ENCODE assay signal across 13 cellular contexts in the genomic region with DNA sequence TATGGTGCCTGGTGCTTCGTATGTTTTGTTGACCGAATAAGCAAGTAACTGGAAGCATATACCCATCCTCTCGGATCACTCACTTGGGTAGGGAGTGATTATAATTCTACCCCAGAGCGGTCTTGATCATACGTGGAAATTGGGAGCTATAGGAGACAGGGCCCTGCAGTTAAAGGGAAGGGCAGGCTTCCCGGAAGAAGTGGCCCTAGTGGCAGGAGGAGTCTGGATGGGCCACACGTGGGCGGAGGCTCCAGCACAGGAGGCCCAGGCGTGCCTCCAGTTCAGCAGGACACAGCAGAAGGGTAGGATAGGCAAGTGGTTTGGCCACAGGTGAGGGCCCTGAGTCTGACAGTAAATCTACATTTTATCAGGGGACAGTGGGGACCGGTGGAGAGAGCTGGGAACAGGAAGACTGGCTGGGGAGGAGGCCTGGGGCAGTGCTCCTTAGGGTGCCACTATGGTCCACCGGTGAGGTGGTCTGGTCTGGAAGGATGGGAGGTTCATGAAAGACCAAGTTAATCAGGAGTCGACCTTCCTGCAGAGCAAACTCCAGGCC. TPM values are rescaled to one million over a fixed set of nuclear protein-coding genes. Genes with fewer than 3 reads are reported as not detected.
DNase-seq lines count a peak whose midpoint lies in the region; ATAC-seq, FAIRE-seq and TF ChIP-seq lines count a peak whose summit lies in the region.
"Had no signal": no experiment of that assay in that cellular context is flagged by ENCODE, and none has a peak within 500 bp of the region (broad histone marks: within the 10 kb centered on the region; RNA-seq: fewer than 3 reads in every experiment).

No MANE protein-coding gene starts in this region.

- H3K27ac ChIP-seq in A549 = peak overlapping the region; percentile 96 to 98; a peak in 2 of 6 replicates
- H3K27ac ChIP-seq in H9 (ENCODE audit: insufficient read length, low read depth, low read length) = no peak overlapping the region
- no peak overlapping the region for H3K27ac ChIP-seq in neural progenitor cell
- H3K27ac ChIP-seq in upper lobe of right lung = no peak overlapping the region

- H3K4me1 ChIP-seq in A549 (peaks cover 16% of the 10 kb centered on the region), H9 (ENCODE audit: insufficient read depth, low read length) (peaks cover 2% of the 10 kb centered on the region; the same call in 1 of the 2 replicates), neural progenitor cell (peaks cover 5% of the 10 kb centered on the region), upper lobe of right lung (peaks cover 8% of the 10 kb centered on the region)

- no peak overlapping the region for H3T11ph ChIP-seq in H9 (ENCODE audit: low read length)

- no peak for TF ChIP-seq POLR2A in A549 (IDR thresholded peaks at IDR 0.05; ENCODE audit: low read length)

- no peak overlapping the region for H3K23ac ChIP-seq in H9 (ENCODE audit: insufficient read length, low read depth, low read length)

- peaks cover 26% of the 10 kb centered on the region for H3F3A ChIP-seq in neural progenitor cell (ENCODE audit: low read depth)

- H3K27me3 Mint-ChIP-seq in H9 (ENCODE audit: low read depth) (peaks cover 1% of the 10 kb centered on the region; the same call in 1 of the 2 replicates), neural progenitor cell (ENCODE audit: insufficient read depth, low read depth) (no peaks in the 10 kb centered on the region)
- H3K27me3 Mint-ChIP-seq in central memory CD8-positive, alpha-beta T cell = no peaks in the 10 kb centered on the region

- H3K36me3 ChIP-seq in neural progenitor cell (no peaks in the 10 kb centered on the region), upper lobe of right lung (no peaks in the 10 kb centered on the region)
- H3K36me3 ChIP-seq: cardiac muscle cell had no signal

- WGBS in A549 (ENCODE audit: missing lambda C conversion rate) = 94% methylated on average over 12 of the region's 12 CpGs
- no CpG with 5 or more reads among the region's 12 CpGs for WGBS in H9 (ENCODE audit: extremely low coverage, insufficient read length, low lambda C conversion rate)

- H3K79me1 ChIP-seq in H9 (ENCODE audit: insufficient read depth, low read depth, low read length, poor library complexity, severe bottlenecking) = no peaks in the 10 kb centered on the region

- H3K9me3 ChIP-seq in A549 (no peaks in the 10 kb centered on the region), H9 (ENCODE audit: control insufficient read depth, low read depth, low read length) (no peaks in the 10 kb centered on the region), neural progenitor cell (ENCODE audit: low read depth) (no peaks in the 10 kb centered on the region), upper lobe of right lung (no peaks in the 10 kb centered on the region)

- no peak for ATAC-seq in A549
- no peak for ATAC-seq in central memory CD8-positive, alpha-beta T cell (replicated peaks; ENCODE audit: extremely low read depth, poor library complexity, severe bottlenecking)
- no peak for ATAC-seq in upper lobe of right lung

- peak overlapping the region in 2 of 3 experiments; percentile 52 to 98; a peak in 3 of 7 replicates for H3K27ac Mint-ChIP-seq in H9
- H3K27ac Mint-ChIP-seq in central memory CD8-positive, alpha-beta T cell (ENCODE audit: low read depth) = no peak overlapping the region
- H3K27ac Mint-ChIP-seq in neural progenitor cell = peak overlapping the region; percentile 50

- H3K18ac ChIP-seq in H9 (ENCODE audit: insufficient read length, low read depth, low read length) = no peak overlapping the region

- H3K9ac ChIP-seq in H9 (ENCODE audit: extremely low read depth, insufficient read length, low read length) (no peak overlapping the region), neural progenitor cell (no peak overlapping the region)

- no peak for TF ChIP-seq EP300 in A549 (IDR thresholded peaks at IDR 0.05)

- no peak overlapping the region for H4K8ac ChIP-seq in H9 (replicated peaks; ENCODE audit: insufficient read length, low read depth, low read length)

- H3K4me2 ChIP-seq in A549 (no peak overlapping the region), H9 (ENCODE audit: insufficient read depth, insufficient read length, low read length) (no peak overlapping the region), neural progenitor cell (no peak overlapping the region)

- H3K27me3 ChIP-seq in H9 (ENCODE audit: insufficient read depth, low read length) (no peaks in the 10 kb centered on the region), neural progenitor cell (no peaks in the 10 kb centered on the region), upper lobe of right lung (no peaks in the 10 kb centered on the region)
- H3K27me3 ChIP-seq: cardiac muscle cell had no signal

- peaks cover 4% of the 10 kb centered on the region for H3K23me2 ChIP-seq in H9 (ENCODE audit: insufficient read length, low read depth, low read length, poor library complexity, severe bottlenecking)

- H3K56ac ChIP-seq in H9 (ENCODE audit: insufficient read length, low read depth, low read length) = no peak overlapping the region

- H2BK20ac ChIP-seq in H9 (ENCODE audit: low read depth, low read length, poor library complexity, severe bottlenecking) = no peak overlapping the region

- POLR2A ChIA-PET in A549 (lab: Yijun Ruan, JAX) = interaction anchor here (0.5 to 1.5 kb wide), 3 partner anchors 9 to 17 kb away, joined by 5 to 6 read pairs (median 5); no protein-coding TSS in a partner anchor

- no peak overlapping the region for H2BK120ac ChIP-seq in H9 (ENCODE audit: low read depth, low read length, poor library complexity, severe bottlenecking)

- H2AFZ ChIP-seq in H9 (ENCODE audit: low read length) (no peak overlapping the region), neural progenitor cell (replicated peaks) (no peak overlapping the region)

- DNase-seq in A549 (ENCODE audit: low read depth in 1 of 2, low spot score in 1 of 2) (no peak), H9 (no peak), neural progenitor cell (ENCODE audit: low spot score) (no peak), COLO829 (ENCODE audit: low spot score) (no peak), GM13977 (ENCODE audit: low spot score) (no peak), upper lobe of right lung (no peak)
- no peak for DNase-seq in central memory CD8-positive, alpha-beta T cell (ENCODE audit: low spot score in 2 of 2)
- no peak for DNase-seq in stimulated activated CD4-positive, alpha-beta T cell treated with anti-CD3 and anti-CD28 coated beads, Interleukin-15, amount 100 ng/mL, for 24 hours
- DNase-seq: activated CD8-positive, alpha-beta memory T cell treated with anti-CD3 and anti-CD28 coated beads for 24 hours; stimulated activated CD4-positive, alpha-beta T cell treated with anti-CD3 and anti-CD28 coated beads, Interleukin-12 subunit alpha, Interleukin-12 subunit beta, amount 100 ng/mL, for 4 hours; stimulated activated naive CD4-positive, alpha-beta T cell had no signal

- H3K9me3 Mint-ChIP-seq in H9 (no peaks in the 10 kb centered on the region), neural progenitor cell (no peaks in the 10 kb centered on the region)
- no peaks in the 10 kb centered on the region for H3K9me3 Mint-ChIP-seq in central memory CD8-positive, alpha-beta T cell

- intact Hi-C loops in upper lobe of right lung (cut with DNase I) = no loop called here

- H3K4me3 ChIP-seq in A549 (no peak overlapping the region), neural progenitor cell (no peak overlapping the region), upper lobe of right lung (no peak overlapping the region)
- H3K4me3 ChIP-seq: cardiac muscle cell had no signal

- no peak for TF ChIP-seq RAD21 in A549 (conservative IDR thresholded peaks at IDR 0.05 in 1 of 2, IDR thresholded peaks at IDR 0.05 in 1 of 2)

- CTCF ChIA-PET in A549 (lab: Yijun Ruan, JAX) = interaction anchor here (1.0 to 3.9 kb wide), 7 partner anchors 9 to 33 kb away, joined by 3 to 21 read pairs (median 6); no protein-coding TSS in a partner anchor

- H3K4me1 Mint-ChIP-seq in H9 (peaks cover 17 to 20% of the 10 kb centered on the region in 2 experiments), neural progenitor cell (peaks cover 14% of the 10 kb centered on the region)
- H3K4me1 Mint-ChIP-seq in central memory CD8-positive, alpha-beta T cell = peaks cover 21% of the 10 kb centered on the region

- no peak overlapping the region for H2BK12ac ChIP-seq in H9 (ENCODE audit: insufficient read length, low read depth, low read length)

- TF ChIP-seq CTCF in A549 (IDR thresholded peaks at IDR 0.05) = no peak
- no peak for TF ChIP-seq CTCF in H9 (conservative IDR thresholded peaks at IDR 0.05)
- no peak for TF ChIP-seq CTCF in neural progenitor cell (IDR thresholded peaks at IDR 0.05)
- no peak for TF ChIP-seq CTCF in GM13977 (IDR thresholded peaks at IDR 0.05; ENCODE audit: extremely low read depth, insufficient read depth, missing control alignments)
- TF ChIP-seq CTCF in upper lobe of right lung (IDR thresholded peaks at IDR 0.05) = no peak

- H3K79me2 ChIP-seq in H9 (ENCODE audit: insufficient read depth, low read length) = no peaks in the 10 kb centered on the region
- H3K79me2 ChIP-seq in neural progenitor cell (ENCODE audit: low read depth) = peaks cover 71% of the 10 kb centered on the region

- H2AK5ac ChIP-seq in H9 (ENCODE audit: insufficient read length, low read length) = no peak overlapping the region

- H3K14ac ChIP-seq in H9 (ENCODE audit: insufficient read depth, low read length) = no peak overlapping the region

- no peak for FAIRE-seq in A549 (lab: Jason Lieb, UNC)

- H2BK15ac ChIP-seq in H9 (ENCODE audit: low read depth, low read length) = no peak overlapping the region

- H4K91ac ChIP-seq in H9 (ENCODE audit: insufficient read length, low read depth, low read length) = no peak overlapping the region

- no peak overlapping the region for H4K5ac ChIP-seq in H9 (ENCODE audit: insufficient read length, low read depth, low read length)

- in situ Hi-C loops in GM13977 (cut with MboI; ENCODE audit: low pct_unique_long_range_greater_than_20kb, low sequenced_read_pairs, unreplicated experiment) = no loop called here

- no peak overlapping the region for H2BK5ac ChIP-seq in H9 (ENCODE audit: insufficient read length, low read length)

- H3K36me3 Mint-ChIP-seq in H9 (ENCODE audit: insufficient read depth in 1 of 3, low read depth in 3 of 3) (no peaks in the 10 kb centered on the region; a peak in 2 of 7 replicates), neural progenitor cell (no peaks in the 10 kb centered on the region)
- peaks cover 3% of the 10 kb centered on the region for H3K36me3 Mint-ChIP-seq in central memory CD8-positive, alpha-beta T cell (ENCODE audit: insufficient read depth)

- H4K20me1 ChIP-seq in H9 (ENCODE audit: control insufficient read depth, insufficient read depth, insufficient read length) = no peaks in the 10 kb centered on the region
- peaks cover 45% of the 10 kb centered on the region for H4K20me1 ChIP-seq in neural progenitor cell (ENCODE audit: low read depth)

- H3K4me3 Mint-ChIP-seq in H9 (peak overlapping the region; percentile 20 to 75; a peak in 2 of 5 replicates), neural progenitor cell (peak overlapping the region; percentile 79)
- peak overlapping the region; percentile 75 for H3K4me3 Mint-ChIP-seq in central memory CD8-positive, alpha-beta T cell

- no peak overlapping the region for H3K4ac ChIP-seq in H9 (ENCODE audit: low read depth, low read length)

RNA-seq across cellular contexts. Expression of gene YY1, which starts 23.5 kb away (rescaled TPM):
- polyA plus RNA-seq in A549 (2011; rRNA removed) = 61.6 and 65.8 TPM in 2 replicates
- polyA plus RNA-seq in A549 (2012; cell fraction: cytosol; rRNA removed) = 23.0 and 24.3 TPM in 2 replicates
- polyA plus RNA-seq in A549 (2012; cell fraction: nucleus; rRNA removed) = 22.9 and 23.5 TPM in 2 replicates
- 58.1 to 59.6 TPM (median 58.4 TPM) in 3 replicates for polyA plus RNA-seq in A549 (2017; fragmentation: RNase III; extraction: RNeasy Plus Mini Kit Qiagen cat#74134 plus additional on column Dnase treatment)
- polyA minus RNA-seq in A549 (2011; rRNA and poly(A)+ RNA removed) = 27.6 and 36.8 TPM in 2 replicates
- 103 and 106 TPM in 2 replicates for total RNA-seq in H9 (2021)
- total RNA-seq in neural progenitor cell (ENCODE audit: low replicate concordance) = 54.8 and 58.9 TPM in 2 replicates
- total RNA-seq in upper lobe of right lung = 69.4 TPM

RNA-seq across cellular contexts. Expression of gene DEGS2, which starts 56.0 kb away (rescaled TPM):
- polyA plus RNA-seq in A549 (2011; rRNA removed) (0.38 and 0.93 TPM in 2 replicates), A549 (2017; fragmentation: RNase III; extraction: RNeasy Plus Mini Kit Qiagen cat#74134 plus additional on column Dnase treatment) (1.1 to 2.3 TPM (median 1.6 TPM) in 3 replicates)
- polyA plus RNA-seq in A549 (2012; cell fraction: cytosol; rRNA removed) = 1.2 and 1.9 TPM in 2 replicates
- polyA plus RNA-seq in A549 (2012; cell fraction: nucleus; rRNA removed) = 2.1 and 4.4 TPM in 2 replicates
- 0.39 and 0.91 TPM in 2 replicates for polyA minus RNA-seq in A549 (2011; rRNA and poly(A)+ RNA removed)
- total RNA-seq in H9 (2021) (0.59 and 0.72 TPM in 2 replicates), neural progenitor cell (ENCODE audit: low replicate concordance) (0.25 TPM in 1 of 2 replicates, not detected in the other), upper lobe of right lung (1.7 TPM)
- total RNA-seq: glomerular endothelial cell had no signal

Comparison
In these comparisons a context has a peak if more than half of its experiments do, and no peak if none do; other contexts are left out.
1. H3K27ac ChIP-seq: peak in A549 (2 of 2); none in H9 (single experiment), neural progenitor cell (single experiment) and upper lobe of right lung (single experiment).
2. Peak in every context shown above with its lines, with median percentiles within 50 percentile points of each other: H3K4me3 Mint-ChIP-seq.